8 cellular contexts compared by ENCODE assay signal in the genomic region with DNA sequence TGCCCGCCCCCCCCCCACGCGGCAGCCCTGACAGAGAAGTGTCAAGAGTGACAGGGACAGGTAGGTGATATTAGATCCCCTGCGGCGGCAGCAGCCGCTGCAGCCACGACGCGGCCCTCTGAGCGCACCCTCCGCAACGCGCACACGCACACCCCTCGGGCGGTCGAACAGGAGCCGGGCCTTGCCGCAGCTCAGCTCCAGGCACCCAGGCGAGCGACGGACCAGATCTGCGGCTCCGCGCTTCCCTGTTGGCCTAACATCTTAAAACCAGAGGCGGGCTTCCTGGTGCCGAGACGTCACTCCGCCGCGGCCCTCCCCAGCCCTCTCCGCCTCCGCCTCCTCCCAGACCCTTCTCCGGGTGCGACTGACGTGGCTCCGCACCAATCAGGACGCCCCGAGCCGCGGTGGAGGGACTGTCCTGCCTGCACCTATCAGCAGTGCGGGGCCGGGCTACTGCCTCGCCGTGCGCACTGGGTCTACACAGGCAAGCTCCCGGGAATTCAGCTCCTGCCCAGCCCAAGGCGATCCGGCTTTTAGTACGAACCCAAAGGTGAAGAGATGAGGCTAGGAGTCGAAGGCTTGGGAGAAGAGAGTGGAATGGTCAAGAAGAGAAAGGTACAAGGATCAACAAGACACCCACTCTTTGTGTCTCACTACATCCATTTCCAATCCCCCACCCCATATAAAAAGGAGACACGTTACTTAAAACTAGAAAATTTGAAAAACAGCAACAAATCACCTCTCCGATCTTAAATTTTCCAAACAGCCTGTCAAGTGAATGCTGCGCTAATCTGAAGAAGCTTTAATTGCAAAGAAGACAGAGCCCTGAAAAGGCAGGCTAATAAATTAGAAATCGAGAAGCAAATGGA.
DNase-seq lines count a peak whose midpoint lies in the region; ATAC-seq lines count a peak whose summit lies in the region.

A gene (minus strand): TSS at position 237 of the 869 bp plus-strand sequence. CDS start 617 bp downstream, outside the sequence.

- DNase-seq in DMS 273 (lab: John Stamatoyannopoulos, UW; ENCODE audit: unreplicated experiment), result peak; percentile 9
- DNase-seq in DMS 273 treated with DMSO at 0.1 percent for 48 hours (lab: John Stamatoyannopoulos, UW), result no peak
- peak; percentile 81 for DNase-seq in NCI-H526 treated with DMSO at 0.1 percent for 48 hours (lab: John Stamatoyannopoulos, UW)
- DNase-seq in adipocyte (ENCODE audit: low read depth), result peak; percentile 64
- peak; percentile 99 for DNase-seq in hepatic stellate cell (ENCODE audit: low spot score)
- peak; percentile 89 for DNase-seq in skeletal muscle cell (ENCODE audit: low read depth)
- DNase-seq in putamen (ENCODE audit: low spot score), result no peak

- H3K27me3 ChIP-seq in adipocyte (replicated peaks; ENCODE audit: control insufficient read depth, insufficient read depth, low read length), result peaks cover 11% of the 10 kb centered on the region

- H3K4me1 ChIP-seq in adipocyte (ENCODE audit: control insufficient read depth, insufficient read depth, low read length), result peaks cover 4% of the 10 kb centered on the region

- H3K4me3 ChIP-seq in adipocyte (ENCODE audit: low read length) (peak within 1 kb of the TSS; percentile 92), skeletal muscle cell (ENCODE audit: low read depth, low read length) (peak within 1 kb of the TSS; percentile 58)

- no peaks in the 10 kb centered on the region for H3K9me3 ChIP-seq in adipocyte (ENCODE audit: control insufficient read depth, low read length)

- ATAC-seq in HG02852 (IDR thresholded peaks at IDR 0.05; ENCODE audit: unreplicated experiment), result peak; percentile 78

- peak within 1 kb of the TSS; percentile 83 for H3K9ac ChIP-seq in adipocyte (ENCODE audit: low read length)

- peaks cover 2% of the 10 kb centered on the region for H3K36me3 ChIP-seq in adipocyte (ENCODE audit: control insufficient read depth, insufficient read depth, low read length, severe bottlenecking)

Comparison
In these comparisons a context has a peak if more than half of its experiments do, and no peak if none do; other contexts are left out.
1. DNase-seq: peak in DMS 273 (single experiment), NCI-H526 treated with DMSO at 0.1 percent for 48 hours (single experiment), adipocyte (single experiment), hepatic stellate cell (single experiment) and skeletal muscle cell (single experiment); none in DMS 273 treated with DMSO at 0.1 percent for 48 hours (single experiment) and putamen (single experiment).